ENCODE assay signal across 1 cellular context in the genomic region with DNA sequence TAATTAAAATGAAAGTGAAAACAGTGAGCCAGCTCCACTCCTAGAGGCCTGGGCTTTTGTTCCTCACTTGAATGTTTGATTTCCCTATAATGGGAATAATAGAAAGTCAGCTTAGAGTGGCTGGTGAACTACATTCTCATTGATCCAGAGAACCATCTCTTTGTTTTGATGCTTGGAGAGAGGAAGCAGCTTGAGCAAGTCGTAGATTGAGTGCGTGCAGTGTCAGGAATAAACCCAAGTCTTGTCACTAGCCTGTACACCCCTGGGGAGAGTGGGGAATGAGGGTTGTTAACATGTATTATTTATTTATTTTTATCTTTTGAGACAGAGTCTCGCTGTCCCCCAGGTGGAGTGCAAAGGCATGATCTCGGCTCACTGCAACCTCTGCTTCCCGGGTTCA.
TF ChIP-seq lines count a peak whose summit lies in the region.

No MANE protein-coding gene starts in this region.

TF ChIP-seq in GM23338, 12 proteins besides CTCF, POLR2A, EP300 and RAD21:
- TF ChIP-seq, protein P1, sequence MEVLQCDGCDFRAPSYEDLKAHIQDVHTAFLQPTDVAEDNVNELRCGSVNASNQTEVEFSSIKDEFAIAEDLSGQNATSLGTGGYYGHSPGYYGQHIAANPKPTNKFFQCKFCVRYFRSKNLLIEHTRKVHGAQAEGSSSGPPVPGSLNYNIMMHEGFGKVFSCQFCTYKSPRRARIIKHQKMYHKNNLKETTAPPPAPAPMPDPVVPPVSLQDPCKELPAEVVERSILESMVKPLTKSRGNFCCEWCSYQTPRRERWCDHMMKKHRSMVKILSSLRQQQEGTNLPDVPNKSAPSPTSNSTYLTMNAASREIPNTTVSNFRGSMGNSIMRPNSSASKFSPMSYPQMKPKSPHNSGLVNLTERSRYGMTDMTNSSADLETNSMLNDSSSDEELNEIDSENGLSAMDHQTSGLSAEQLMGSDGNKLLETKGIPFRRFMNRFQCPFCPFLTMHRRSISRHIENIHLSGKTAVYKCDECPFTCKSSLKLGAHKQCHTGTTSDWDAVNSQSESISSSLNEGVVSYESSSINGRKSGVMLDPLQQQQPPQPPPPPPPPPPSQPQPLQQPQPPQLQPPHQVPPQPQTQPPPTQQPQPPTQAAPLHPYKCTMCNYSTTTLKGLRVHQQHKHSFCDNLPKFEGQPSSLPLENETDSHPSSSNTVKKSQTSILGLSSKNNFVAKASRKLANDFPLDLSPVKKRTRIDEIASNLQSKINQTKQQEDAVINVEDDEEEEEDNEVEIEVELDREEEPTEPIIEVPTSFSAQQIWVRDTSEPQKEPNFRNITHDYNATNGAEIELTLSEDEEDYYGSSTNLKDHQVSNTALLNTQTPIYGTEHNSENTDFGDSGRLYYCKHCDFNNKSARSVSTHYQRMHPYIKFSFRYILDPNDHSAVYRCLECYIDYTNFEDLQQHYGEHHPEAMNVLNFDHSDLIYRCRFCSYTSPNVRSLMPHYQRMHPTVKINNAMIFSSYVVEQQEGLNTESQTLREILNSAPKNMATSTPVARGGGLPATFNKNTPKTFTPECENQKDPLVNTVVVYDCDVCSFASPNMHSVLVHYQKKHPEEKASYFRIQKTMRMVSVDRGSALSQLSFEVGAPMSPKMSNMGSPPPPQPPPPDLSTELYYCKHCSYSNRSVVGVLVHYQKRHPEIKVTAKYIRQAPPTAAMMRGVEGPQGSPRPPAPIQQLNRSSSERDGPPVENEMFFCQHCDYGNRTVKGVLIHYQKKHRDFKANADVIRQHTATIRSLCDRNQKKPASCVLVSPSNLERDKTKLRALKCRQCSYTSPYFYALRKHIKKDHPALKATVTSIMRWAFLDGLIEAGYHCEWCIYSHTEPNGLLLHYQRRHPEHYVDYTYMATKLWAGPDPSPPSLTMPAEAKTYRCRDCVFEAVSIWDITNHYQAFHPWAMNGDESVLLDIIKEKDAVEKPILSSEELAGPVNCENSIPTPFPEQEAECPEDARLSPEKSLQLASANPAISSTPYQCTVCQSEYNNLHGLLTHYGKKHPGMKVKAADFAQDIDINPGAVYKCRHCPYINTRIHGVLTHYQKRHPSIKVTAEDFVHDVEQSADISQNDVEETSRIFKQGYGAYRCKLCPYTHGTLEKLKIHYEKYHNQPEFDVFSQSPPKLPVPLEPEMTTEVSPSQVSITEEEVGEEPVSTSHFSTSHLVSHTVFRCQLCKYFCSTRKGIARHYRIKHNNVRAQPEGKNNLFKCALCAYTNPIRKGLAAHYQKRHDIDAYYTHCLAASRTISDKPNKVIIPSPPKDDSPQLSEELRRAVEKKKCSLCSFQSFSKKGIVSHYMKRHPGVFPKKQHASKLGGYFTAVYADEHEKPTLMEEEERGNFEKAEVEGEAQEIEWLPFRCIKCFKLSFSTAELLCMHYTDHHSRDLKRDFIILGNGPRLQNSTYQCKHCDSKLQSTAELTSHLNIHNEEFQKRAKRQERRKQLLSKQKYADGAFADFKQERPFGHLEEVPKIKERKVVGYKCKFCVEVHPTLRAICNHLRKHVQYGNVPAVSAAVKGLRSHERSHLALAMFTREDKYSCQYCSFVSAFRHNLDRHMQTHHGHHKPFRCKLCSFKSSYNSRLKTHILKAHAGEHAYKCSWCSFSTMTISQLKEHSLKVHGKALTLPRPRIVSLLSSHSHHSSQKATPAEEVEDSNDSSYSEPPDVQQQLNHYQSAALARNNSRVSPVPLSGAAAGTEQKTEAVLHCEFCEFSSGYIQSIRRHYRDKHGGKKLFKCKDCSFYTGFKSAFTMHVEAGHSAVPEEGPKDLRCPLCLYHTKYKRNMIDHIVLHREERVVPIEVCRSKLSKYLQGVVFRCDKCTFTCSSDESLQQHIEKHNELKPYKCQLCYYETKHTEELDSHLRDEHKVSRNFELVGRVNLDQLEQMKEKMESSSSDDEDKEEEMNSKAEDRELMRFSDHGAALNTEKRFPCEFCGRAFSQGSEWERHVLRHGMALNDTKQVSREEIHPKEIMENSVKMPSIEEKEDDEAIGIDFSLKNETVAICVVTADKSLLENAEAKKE (CRISPR knock-in tag; IDR thresholded peaks at IDR 0.05): no peak
- TF ChIP-seq, protein P2, sequence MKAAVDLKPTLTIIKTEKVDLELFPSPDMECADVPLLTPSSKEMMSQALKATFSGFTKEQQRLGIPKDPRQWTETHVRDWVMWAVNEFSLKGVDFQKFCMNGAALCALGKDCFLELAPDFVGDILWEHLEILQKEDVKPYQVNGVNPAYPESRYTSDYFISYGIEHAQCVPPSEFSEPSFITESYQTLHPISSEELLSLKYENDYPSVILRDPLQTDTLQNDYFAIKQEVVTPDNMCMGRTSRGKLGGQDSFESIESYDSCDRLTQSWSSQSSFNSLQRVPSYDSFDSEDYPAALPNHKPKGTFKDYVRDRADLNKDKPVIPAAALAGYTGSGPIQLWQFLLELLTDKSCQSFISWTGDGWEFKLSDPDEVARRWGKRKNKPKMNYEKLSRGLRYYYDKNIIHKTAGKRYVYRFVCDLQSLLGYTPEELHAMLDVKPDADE (IDR thresholded peaks at IDR 0.05): no peak
- TF ChIP-seq ZNF331 (CRISPR knock-in tag; IDR thresholded peaks at IDR 0.05; ENCODE audit: low read depth) (no peak), EZH2phosphoT487 (IDR thresholded peaks at IDR 0.05; ENCODE audit: unreplicated experiment) (no peak), NANOG (IDR thresholded peaks at IDR 0.05; ENCODE audit: borderline replicate concordance) (no peak)
- TF ChIP-seq, protein P3, sequence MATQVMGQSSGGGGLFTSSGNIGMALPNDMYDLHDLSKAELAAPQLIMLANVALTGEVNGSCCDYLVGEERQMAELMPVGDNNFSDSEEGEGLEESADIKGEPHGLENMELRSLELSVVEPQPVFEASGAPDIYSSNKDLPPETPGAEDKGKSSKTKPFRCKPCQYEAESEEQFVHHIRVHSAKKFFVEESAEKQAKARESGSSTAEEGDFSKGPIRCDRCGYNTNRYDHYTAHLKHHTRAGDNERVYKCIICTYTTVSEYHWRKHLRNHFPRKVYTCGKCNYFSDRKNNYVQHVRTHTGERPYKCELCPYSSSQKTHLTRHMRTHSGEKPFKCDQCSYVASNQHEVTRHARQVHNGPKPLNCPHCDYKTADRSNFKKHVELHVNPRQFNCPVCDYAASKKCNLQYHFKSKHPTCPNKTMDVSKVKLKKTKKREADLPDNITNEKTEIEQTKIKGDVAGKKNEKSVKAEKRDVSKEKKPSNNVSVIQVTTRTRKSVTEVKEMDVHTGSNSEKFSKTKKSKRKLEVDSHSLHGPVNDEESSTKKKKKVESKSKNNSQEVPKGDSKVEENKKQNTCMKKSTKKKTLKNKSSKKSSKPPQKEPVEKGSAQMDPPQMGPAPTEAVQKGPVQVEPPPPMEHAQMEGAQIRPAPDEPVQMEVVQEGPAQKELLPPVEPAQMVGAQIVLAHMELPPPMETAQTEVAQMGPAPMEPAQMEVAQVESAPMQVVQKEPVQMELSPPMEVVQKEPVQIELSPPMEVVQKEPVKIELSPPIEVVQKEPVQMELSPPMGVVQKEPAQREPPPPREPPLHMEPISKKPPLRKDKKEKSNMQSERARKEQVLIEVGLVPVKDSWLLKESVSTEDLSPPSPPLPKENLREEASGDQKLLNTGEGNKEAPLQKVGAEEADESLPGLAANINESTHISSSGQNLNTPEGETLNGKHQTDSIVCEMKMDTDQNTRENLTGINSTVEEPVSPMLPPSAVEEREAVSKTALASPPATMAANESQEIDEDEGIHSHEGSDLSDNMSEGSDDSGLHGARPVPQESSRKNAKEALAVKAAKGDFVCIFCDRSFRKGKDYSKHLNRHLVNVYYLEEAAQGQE (IDR thresholded peaks at IDR 0.05; ENCODE audit: unreplicated experiment): no peak
